ENCODE assay signal across 2 cellular contexts in the genomic region with DNA sequence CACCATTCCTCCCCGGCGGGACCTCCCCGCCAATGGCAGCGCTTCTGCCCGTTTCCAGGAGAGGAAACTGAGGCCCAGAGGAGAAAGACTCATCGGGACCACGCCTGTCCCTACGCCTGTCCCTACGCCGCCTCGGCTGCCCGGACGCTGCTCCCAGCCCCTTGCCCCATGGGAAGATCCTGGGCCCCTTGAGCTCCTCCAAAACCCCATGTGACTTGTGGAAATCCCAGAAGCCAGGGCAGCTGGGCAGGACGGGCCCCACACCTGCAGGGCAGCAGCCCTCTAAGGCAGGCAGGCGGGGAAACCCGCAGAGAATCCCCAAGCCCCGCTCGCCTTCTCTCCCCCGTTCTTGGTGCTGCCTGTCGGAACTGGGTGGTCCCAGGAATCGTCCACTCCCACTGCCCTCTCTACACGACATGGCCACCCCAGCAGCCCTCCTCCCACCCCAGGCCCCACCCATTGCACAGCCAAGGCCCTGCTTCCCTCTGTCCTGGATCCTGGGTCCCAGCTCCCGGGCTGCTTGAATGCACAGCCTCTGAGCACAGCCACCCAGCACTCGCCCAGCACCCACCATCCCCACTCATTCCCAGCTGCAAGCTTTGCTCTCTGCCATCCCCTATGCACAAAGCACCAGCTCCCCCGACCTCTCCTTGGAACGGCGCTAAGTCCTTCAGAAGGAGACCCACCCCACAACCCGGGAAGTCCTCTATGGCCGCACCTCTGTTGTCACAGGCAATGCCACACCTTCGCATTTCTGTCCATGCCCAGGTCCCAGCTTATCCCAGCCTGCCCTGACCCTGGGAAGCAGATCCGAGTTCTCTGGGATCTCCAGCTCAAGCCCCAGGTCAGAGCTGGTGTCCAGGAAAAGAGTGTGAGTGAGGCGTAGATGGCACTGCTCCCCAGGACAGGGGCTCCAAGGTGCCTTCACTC.
TF ChIP-seq lines count a peak whose summit lies in the region.

No MANE protein-coding gene starts in this region.

TF ChIP-seq in WTC11, 78 proteins besides CTCF, POLR2A, EP300 and RAD21 (continues in another document):
- TF ChIP-seq, protein P1, sequence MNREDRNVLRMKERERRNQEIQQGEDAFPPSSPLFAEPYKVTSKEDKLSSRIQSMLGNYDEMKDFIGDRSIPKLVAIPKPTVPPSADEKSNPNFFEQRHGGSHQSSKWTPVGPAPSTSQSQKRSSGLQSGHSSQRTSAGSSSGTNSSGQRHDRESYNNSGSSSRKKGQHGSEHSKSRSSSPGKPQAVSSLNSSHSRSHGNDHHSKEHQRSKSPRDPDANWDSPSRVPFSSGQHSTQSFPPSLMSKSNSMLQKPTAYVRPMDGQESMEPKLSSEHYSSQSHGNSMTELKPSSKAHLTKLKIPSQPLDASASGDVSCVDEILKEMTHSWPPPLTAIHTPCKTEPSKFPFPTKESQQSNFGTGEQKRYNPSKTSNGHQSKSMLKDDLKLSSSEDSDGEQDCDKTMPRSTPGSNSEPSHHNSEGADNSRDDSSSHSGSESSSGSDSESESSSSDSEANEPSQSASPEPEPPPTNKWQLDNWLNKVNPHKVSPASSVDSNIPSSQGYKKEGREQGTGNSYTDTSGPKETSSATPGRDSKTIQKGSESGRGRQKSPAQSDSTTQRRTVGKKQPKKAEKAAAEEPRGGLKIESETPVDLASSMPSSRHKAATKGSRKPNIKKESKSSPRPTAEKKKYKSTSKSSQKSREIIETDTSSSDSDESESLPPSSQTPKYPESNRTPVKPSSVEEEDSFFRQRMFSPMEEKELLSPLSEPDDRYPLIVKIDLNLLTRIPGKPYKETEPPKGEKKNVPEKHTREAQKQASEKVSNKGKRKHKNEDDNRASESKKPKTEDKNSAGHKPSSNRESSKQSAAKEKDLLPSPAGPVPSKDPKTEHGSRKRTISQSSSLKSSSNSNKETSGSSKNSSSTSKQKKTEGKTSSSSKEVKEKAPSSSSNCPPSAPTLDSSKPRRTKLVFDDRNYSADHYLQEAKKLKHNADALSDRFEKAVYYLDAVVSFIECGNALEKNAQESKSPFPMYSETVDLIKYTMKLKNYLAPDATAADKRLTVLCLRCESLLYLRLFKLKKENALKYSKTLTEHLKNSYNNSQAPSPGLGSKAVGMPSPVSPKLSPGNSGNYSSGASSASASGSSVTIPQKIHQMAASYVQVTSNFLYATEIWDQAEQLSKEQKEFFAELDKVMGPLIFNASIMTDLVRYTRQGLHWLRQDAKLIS (CRISPR knock-in tag; IDR thresholded peaks at IDR 0.05; ENCODE audit: borderline replicate concordance): no peak
- TF ChIP-seq GTF2I (CRISPR knock-in tag; conservative IDR thresholded peaks at IDR 0.05) (no peak), NR3C1 (CRISPR knock-in tag; conservative IDR thresholded peaks at IDR 0.05; ENCODE audit: low read depth) (no peak), EMX1 (CRISPR knock-in tag; IDR thresholded peaks at IDR 0.05) (no peak), SMAD4 (CRISPR knock-in tag; IDR thresholded peaks at IDR 0.05) (no peak), CBFB (CRISPR knock-in tag; IDR thresholded peaks at IDR 0.05; ENCODE audit: low read depth) (no peak), GRHL2 (CRISPR knock-in tag; IDR thresholded peaks at IDR 0.05; ENCODE audit: insufficient replicate concordance, severe bottlenecking) (no peak), CREM (CRISPR knock-in tag; IDR thresholded peaks at IDR 0.05) (no peak), JUN (CRISPR knock-in tag; IDR thresholded peaks at IDR 0.05) (no peak)
- TF ChIP-seq, protein P2, sequence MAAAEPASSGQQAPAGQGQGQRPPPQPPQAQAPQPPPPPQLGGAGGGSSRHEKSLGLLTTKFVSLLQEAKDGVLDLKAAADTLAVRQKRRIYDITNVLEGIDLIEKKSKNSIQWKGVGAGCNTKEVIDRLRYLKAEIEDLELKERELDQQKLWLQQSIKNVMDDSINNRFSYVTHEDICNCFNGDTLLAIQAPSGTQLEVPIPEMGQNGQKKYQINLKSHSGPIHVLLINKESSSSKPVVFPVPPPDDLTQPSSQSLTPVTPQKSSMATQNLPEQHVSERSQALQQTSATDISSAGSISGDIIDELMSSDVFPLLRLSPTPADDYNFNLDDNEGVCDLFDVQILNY (CRISPR knock-in tag; IDR thresholded peaks at IDR 0.05): no peak
- TF ChIP-seq, protein P3, sequence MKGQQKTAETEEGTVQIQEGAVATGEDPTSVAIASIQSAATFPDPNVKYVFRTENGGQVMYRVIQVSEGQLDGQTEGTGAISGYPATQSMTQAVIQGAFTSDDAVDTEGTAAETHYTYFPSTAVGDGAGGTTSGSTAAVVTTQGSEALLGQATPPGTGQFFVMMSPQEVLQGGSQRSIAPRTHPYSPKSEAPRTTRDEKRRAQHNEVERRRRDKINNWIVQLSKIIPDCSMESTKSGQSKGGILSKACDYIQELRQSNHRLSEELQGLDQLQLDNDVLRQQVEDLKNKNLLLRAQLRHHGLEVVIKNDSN (CRISPR knock-in tag; IDR thresholded peaks at IDR 0.05): no peak
- TF ChIP-seq, protein P4, sequence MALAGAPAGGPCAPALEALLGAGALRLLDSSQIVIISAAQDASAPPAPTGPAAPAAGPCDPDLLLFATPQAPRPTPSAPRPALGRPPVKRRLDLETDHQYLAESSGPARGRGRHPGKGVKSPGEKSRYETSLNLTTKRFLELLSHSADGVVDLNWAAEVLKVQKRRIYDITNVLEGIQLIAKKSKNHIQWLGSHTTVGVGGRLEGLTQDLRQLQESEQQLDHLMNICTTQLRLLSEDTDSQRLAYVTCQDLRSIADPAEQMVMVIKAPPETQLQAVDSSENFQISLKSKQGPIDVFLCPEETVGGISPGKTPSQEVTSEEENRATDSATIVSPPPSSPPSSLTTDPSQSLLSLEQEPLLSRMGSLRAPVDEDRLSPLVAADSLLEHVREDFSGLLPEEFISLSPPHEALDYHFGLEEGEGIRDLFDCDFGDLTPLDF (CRISPR knock-in tag; IDR thresholded peaks at IDR 0.05): no peak
- TF ChIP-seq, protein P5, sequence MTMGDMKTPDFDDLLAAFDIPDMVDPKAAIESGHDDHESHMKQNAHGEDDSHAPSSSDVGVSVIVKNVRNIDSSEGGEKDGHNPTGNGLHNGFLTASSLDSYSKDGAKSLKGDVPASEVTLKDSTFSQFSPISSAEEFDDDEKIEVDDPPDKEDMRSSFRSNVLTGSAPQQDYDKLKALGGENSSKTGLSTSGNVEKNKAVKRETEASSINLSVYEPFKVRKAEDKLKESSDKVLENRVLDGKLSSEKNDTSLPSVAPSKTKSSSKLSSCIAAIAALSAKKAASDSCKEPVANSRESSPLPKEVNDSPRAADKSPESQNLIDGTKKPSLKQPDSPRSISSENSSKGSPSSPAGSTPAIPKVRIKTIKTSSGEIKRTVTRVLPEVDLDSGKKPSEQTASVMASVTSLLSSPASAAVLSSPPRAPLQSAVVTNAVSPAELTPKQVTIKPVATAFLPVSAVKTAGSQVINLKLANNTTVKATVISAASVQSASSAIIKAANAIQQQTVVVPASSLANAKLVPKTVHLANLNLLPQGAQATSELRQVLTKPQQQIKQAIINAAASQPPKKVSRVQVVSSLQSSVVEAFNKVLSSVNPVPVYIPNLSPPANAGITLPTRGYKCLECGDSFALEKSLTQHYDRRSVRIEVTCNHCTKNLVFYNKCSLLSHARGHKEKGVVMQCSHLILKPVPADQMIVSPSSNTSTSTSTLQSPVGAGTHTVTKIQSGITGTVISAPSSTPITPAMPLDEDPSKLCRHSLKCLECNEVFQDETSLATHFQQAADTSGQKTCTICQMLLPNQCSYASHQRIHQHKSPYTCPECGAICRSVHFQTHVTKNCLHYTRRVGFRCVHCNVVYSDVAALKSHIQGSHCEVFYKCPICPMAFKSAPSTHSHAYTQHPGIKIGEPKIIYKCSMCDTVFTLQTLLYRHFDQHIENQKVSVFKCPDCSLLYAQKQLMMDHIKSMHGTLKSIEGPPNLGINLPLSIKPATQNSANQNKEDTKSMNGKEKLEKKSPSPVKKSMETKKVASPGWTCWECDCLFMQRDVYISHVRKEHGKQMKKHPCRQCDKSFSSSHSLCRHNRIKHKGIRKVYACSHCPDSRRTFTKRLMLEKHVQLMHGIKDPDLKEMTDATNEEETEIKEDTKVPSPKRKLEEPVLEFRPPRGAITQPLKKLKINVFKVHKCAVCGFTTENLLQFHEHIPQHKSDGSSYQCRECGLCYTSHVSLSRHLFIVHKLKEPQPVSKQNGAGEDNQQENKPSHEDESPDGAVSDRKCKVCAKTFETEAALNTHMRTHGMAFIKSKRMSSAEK (CRISPR knock-in tag; IDR thresholded peaks at IDR 0.05; ENCODE audit: borderline replicate concordance): no peak

TF ChIP-seq in HepG2, 621 proteins besides CTCF, POLR2A, EP300 and RAD21:
- no peak for TF ChIP-seq ZNF672 (CRISPR knock-in tag; IDR thresholded peaks at IDR 0.05)
- TF ChIP-seq, protein P6, sequence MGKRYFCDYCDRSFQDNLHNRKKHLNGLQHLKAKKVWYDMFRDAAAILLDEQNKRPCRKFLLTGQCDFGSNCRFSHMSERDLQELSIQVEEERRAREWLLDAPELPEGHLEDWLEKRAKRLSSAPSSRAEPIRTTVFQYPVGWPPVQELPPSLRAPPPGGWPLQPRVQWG (CRISPR knock-in tag; IDR thresholded peaks at IDR 0.05; ENCODE audit: borderline replicate concordance, low read depth): no peak
- no peak for TF ChIP-seq ZC3H13 (CRISPR knock-in tag; IDR thresholded peaks at IDR 0.05)
- TF ChIP-seq ZEB1 (IDR thresholded peaks at IDR 0.05; ENCODE audit: insufficient replicate concordance, low read depth): no peak
- TF ChIP-seq AGO2 (optimal IDR thresholded peaks at IDR 0.05; ENCODE audit: low read depth, low read length): peak; percentile 42
